9 cellular contexts compared by ENCODE assay signal in the genomic region with DNA sequence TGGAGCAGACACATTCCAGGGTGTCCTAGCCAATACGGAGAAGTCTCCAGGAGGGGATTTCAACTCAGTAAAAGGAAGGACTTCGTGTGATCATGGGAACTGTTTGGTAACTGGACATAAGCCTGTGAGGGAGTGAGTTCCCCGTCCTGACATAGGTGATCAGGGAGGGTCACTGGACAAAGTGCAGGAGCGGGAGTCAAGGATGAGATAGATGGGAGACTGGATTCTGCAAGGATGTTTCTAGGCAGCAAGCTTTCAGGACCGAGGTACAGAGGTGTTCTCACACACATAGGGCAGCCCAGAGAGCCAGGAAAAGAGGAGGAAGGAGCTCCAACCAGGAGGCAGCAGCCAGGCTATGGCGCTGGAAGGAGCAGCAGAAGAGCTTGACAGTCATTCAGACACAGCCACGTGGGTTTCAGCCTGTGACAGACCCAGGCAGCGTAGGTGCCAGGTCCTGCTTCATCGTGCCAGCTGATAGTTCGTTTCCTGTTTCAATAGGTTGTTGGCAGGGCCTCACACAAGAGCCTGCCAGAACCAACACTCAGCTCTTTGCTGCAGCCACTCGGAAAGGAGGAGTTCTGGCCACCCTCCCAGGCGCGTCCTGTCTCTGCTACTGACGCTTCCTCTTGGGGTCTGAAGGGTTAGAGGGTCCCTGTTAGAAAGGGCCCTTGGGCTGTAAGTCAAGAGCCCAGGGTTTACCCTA.
DNase-seq lines count a peak whose midpoint lies in the region; ATAC-seq and TF ChIP-seq lines count a peak whose summit lies in the region.
"Had no signal": no experiment of that assay in that cellular context is flagged by ENCODE, and none has a peak within 500 bp of the region (broad histone marks: within the 10 kb centered on the region; RNA-seq: fewer than 3 reads in every experiment).

No MANE protein-coding gene starts in this region.

- TF ChIP-seq EP300 in gastroesophageal sphincter (IDR thresholded peaks at IDR 0.05): no peak

- no peak overlapping the region for H3K4me3 ChIP-seq in RWPE2 (ENCODE audit: severe bottlenecking)
- no peak overlapping the region for H3K4me3 ChIP-seq in gastroesophageal sphincter

- 23 to 26% methylated on average over 7 to 10 of the region's 14 CpGs for WGBS in gastroesophageal sphincter (ENCODE audit: low coverage in 1 of 2), 2 donors

- TF ChIP-seq CTCF in RWPE2 (IDR thresholded peaks at IDR 0.05; ENCODE audit: poor library complexity, severe bottlenecking) (no peak), gastroesophageal sphincter (IDR thresholded peaks at IDR 0.05) (no peak)

- H3K27me3 ChIP-seq in RWPE2 (ENCODE audit: insufficient read depth, poor library complexity, severe bottlenecking) (no peaks in the 10 kb centered on the region), gastroesophageal sphincter (no peaks in the 10 kb centered on the region)

- peak; percentile 31 for DNase-seq in RWPE2 (ENCODE audit: low spot score)
- peak; percentile 72 for DNase-seq in pulmonary artery endothelial cell (ENCODE audit: low read depth, low spot score)
- no peak for DNase-seq in germinal center (ENCODE audit: low spot score)
- DNase-seq: GOT3 had no signal

- peak; percentile 50 for ATAC-seq in GM18909 (IDR thresholded peaks at IDR 0.05; ENCODE audit: poor library complexity, unreplicated experiment)
- peak; percentile 62; the same call in 2 of the 3 replicates for ATAC-seq in RWPE2 (ENCODE audit: low read depth)
- peak; percentile 49 for ATAC-seq in gastroesophageal sphincter
- no peak for ATAC-seq in HG03095 (IDR thresholded peaks at IDR 0.05; ENCODE audit: unreplicated experiment)
- no peak for ATAC-seq in HG03378 (IDR thresholded peaks at IDR 0.05; ENCODE audit: unreplicated experiment)
- ATAC-seq in HG02852 (IDR thresholded peaks at IDR 0.05; ENCODE audit: unreplicated experiment): no peak

- H3K36me3 ChIP-seq in RWPE2 (ENCODE audit: low read depth): no peaks in the 10 kb centered on the region
- H3K36me3 ChIP-seq in gastroesophageal sphincter: peaks cover 0 to 7% of the 10 kb centered on the region in 2 donors

- H3K9me3 ChIP-seq in RWPE2 (ENCODE audit: severe bottlenecking) (no peaks in the 10 kb centered on the region), gastroesophageal sphincter (no peaks in the 10 kb centered on the region)

- H3K4me1 ChIP-seq in RWPE2 (ENCODE audit: insufficient read depth, poor library complexity, severe bottlenecking) (no peaks in the 10 kb centered on the region), gastroesophageal sphincter (peaks cover 0 to 46% (median 20%) of the 10 kb centered on the region in 3 donors)

- H3K27ac ChIP-seq in RWPE2 (ENCODE audit: poor library complexity, severe bottlenecking) (no peak overlapping the region), gastroesophageal sphincter (no peak overlapping the region)

- TF ChIP-seq POLR2A in gastroesophageal sphincter (IDR thresholded peaks at IDR 0.05): no peak

Comparison
In these comparisons a context has a peak if more than half of its experiments do, and no peak if none do; other contexts are left out.
1. ATAC-seq: peak in GM18909 (single experiment), RWPE2 (single experiment) and gastroesophageal sphincter (single experiment); none in HG03095 (single experiment), HG03378 (single experiment) and HG02852 (single experiment).